ENCODE assay signal across 2 cellular contexts in the genomic region with DNA sequence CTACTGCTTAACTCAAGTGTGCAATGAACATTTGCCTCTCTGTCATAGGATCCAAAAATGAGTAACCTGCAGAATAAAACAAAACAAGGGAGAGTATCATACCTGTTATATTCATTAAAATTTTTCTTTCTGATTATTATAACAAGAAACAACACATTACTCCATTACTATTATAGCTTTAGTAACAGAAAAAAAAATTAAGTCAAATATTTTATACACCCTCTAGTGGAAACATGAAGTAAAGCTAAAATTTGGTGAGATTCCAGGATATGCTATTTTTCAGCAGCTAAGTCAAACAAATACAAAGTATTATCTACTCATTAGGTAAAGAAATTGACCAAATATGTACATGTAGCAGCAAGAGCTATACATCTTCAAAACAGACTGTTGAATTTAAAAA.
TF ChIP-seq lines count a peak whose summit lies in the region.

No MANE protein-coding gene starts in this region.

TF ChIP-seq in IMR-90, 13 proteins besides CTCF, POLR2A, EP300 and RAD21 (continued from another document):
- TF ChIP-seq, protein P1, sequence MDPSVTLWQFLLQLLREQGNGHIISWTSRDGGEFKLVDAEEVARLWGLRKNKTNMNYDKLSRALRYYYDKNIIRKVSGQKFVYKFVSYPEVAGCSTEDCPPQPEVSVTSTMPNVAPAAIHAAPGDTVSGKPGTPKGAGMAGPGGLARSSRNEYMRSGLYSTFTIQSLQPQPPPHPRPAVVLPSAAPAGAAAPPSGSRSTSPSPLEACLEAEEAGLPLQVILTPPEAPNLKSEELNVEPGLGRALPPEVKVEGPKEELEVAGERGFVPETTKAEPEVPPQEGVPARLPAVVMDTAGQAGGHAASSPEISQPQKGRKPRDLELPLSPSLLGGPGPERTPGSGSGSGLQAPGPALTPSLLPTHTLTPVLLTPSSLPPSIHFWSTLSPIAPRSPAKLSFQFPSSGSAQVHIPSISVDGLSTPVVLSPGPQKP (IDR thresholded peaks at IDR 0.05; ENCODE audit: borderline replicate concordance, low read depth, low read length): no peak
- TF ChIP-seq MAZ (IDR thresholded peaks at IDR 0.05; ENCODE audit: borderline replicate concordance, low read depth, low read length): no peak

TF ChIP-seq in liver, 16 proteins besides CTCF, POLR2A, EP300 and RAD21 (continued from another document):
- TF ChIP-seq, protein P2, sequence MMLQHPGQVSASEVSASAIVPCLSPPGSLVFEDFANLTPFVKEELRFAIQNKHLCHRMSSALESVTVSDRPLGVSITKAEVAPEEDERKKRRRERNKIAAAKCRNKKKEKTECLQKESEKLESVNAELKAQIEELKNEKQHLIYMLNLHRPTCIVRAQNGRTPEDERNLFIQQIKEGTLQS (IDR thresholded peaks at IDR 0.05): no peak
- TF ChIP-seq, protein P3, sequence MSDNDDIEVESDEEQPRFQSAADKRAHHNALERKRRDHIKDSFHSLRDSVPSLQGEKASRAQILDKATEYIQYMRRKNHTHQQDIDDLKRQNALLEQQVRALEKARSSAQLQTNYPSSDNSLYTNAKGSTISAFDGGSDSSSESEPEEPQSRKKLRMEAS (IDR thresholded peaks at IDR 0.05): no peak
- no peak for TF ChIP-seq HNF4A (conservative IDR thresholded peaks at IDR 0.05)
- TF ChIP-seq JUND (IDR thresholded peaks at IDR 0.05): no peak
- TF ChIP-seq FOXA1 (IDR thresholded peaks at IDR 0.05): no peak
- TF ChIP-seq RXRA (IDR thresholded peaks at IDR 0.05): no peak
- no peak for TF ChIP-seq HNF4G (IDR thresholded peaks at IDR 0.05)
- TF ChIP-seq EGR1 (IDR thresholded peaks at IDR 0.05; ENCODE audit: low read depth in 2 of 2): no peak
- no peak for TF ChIP-seq TAF1 (conservative IDR thresholded peaks at IDR 0.05)
- TF ChIP-seq GABPA (IDR thresholded peaks at IDR 0.05 in 1 of 2, conservative IDR thresholded peaks at IDR 0.05 in 1 of 2): no peak
- no peak for TF ChIP-seq SP1 (IDR thresholded peaks at IDR 0.05)
TF ChIP-seq in liver: peak in this region for 0.
